ENCODE assay signal across 10 cellular contexts in genomic region chr1:212610575-212610967, GRCh38. TPM values are rescaled to one million over a fixed set of nuclear protein-coding genes. Genes with fewer than 3 reads are reported as not detected.
A peak's percentile ranks its signal among the peaks of the same experiment; 100 is the strongest.
DNase-seq lines count a peak whose midpoint lies in the region; ATAC-seq and TF ChIP-seq lines count a peak whose summit lies in the region.
"Had no signal": no experiment of that assay in that cellular context is flagged by ENCODE, and none has a peak within 500 bp of the region (broad histone marks: within the 10 kb centered on the region; RNA-seq: fewer than 3 reads in every experiment).

No MANE protein-coding gene starts in this region.

- H3K9ac ChIP-seq in adipocyte (ENCODE audit: low read length): peak overlapping the region; percentile 86

- H3K27me3 ChIP-seq in GM23338 (ENCODE audit: insufficient read depth) (peaks cover 42% of the 10 kb centered on the region), adipocyte (replicated peaks; ENCODE audit: control insufficient read depth, insufficient read depth, low read length) (peaks cover 12% of the 10 kb centered on the region), lower lobe of right lung (ENCODE audit: low read depth) (peaks cover 8% of the 10 kb centered on the region)

- intact Hi-C loops in lower lobe of right lung (cut with DNase I): no loop called here

- H2AFZ ChIP-seq in GM23338: no peak overlapping the region

- H3K4me3 Mint-ChIP-seq in GM23338: peak overlapping the region; percentile 93

- peaks cover 55% of the 10 kb centered on the region for H3K79me2 ChIP-seq in GM23338 (replicated peaks; ENCODE audit: insufficient read depth)

- H3K4me2 ChIP-seq in GM23338: peak overlapping the region; percentile 92

- peaks cover 7% of the 10 kb centered on the region; the same call in 1 of the 2 replicates for H3K36me3 ChIP-seq in GM23338 (ENCODE audit: insufficient read depth)
- H3K36me3 ChIP-seq in adipocyte (ENCODE audit: control insufficient read depth, insufficient read depth, low read length, severe bottlenecking): peaks cover 7% of the 10 kb centered on the region
- peaks cover 7% of the 10 kb centered on the region for H3K36me3 ChIP-seq in lower lobe of right lung

- POLR2A ChIA-PET in AG04449 (lab: Yijun Ruan, JAX): no interaction called here

- no peaks in the 10 kb centered on the region for H3K9me3 Mint-ChIP-seq in GM23338

- H3K4me3 ChIP-seq in AG04449 (ENCODE audit: low read depth, low read length) (peak overlapping the region; percentile 82), GM23338 (peak overlapping the region; percentile 86), adipocyte (ENCODE audit: low read length) (peak overlapping the region; percentile 84), lower lobe of right lung (peak overlapping the region; percentile 71)

- H3K9me2 ChIP-seq in GM23338 (ENCODE audit: insufficient read depth): no peaks in the 10 kb centered on the region

- H4K20me1 ChIP-seq in GM23338 (replicated peaks; ENCODE audit: insufficient read depth): peaks cover 18% of the 10 kb centered on the region

- peaks cover 40% of the 10 kb centered on the region for H3K27me3 Mint-ChIP-seq in GM23338 (ENCODE audit: insufficient read depth, low read depth, poor library complexity)

- TF ChIP-seq CTCF in AG04449 (IDR thresholded peaks at IDR 0.05; ENCODE audit: insufficient read depth, low read length, missing control alignments) (no peak), GM23338 (conservative IDR thresholded peaks at IDR 0.05; ENCODE audit: low read depth in 2 of 2) (no peak), lower lobe of right lung (IDR thresholded peaks at IDR 0.05) (no peak)

- H3K4me1 Mint-ChIP-seq in GM23338: peaks cover 68% of the 10 kb centered on the region

- ATAC-seq in GM23338 (no peak), lower lobe of right lung (no peak)

- H3K27ac Mint-ChIP-seq in GM23338: no peak overlapping the region

- no peak for DNase-seq in AG04449 (ENCODE audit: low read depth, low spot score)
- no peak for DNase-seq in GM23338 (ENCODE audit: low spot score)
- no peak for DNase-seq in adipocyte (ENCODE audit: low read depth)
- no peak for DNase-seq in lower lobe of right lung
- DNase-seq in cerebellum (ENCODE audit: low spot score): no peak
- DNase-seq in ACHN: no peak
- no peak for DNase-seq in stimulated activated CD4-positive, alpha-beta T cell treated with anti-CD3 and anti-CD28 coated beads, Interleukin-4, amount 100 ng/mL, for 4 hours
- no peak for DNase-seq in amniotic stem cell (lab: John Stamatoyannopoulos, UW)
- DNase-seq: GDM1 had no signal

- H3K27ac ChIP-seq in GM23338 (ENCODE audit: low read depth) (no peak overlapping the region), lower lobe of right lung (no peak overlapping the region)

- H3K9me3 ChIP-seq in adipocyte (ENCODE audit: control insufficient read depth, low read length) (no peaks in the 10 kb centered on the region), lower lobe of right lung (no peaks in the 10 kb centered on the region)
- H3K9me3 ChIP-seq: SJSA1 had no signal

- CTCF ChIA-PET in AG04449 (lab: Yijun Ruan, JAX): interaction anchor here (0.8 to 1.3 kb wide), 5 partner anchors 12 to 135 kb away, joined by 3 to 4 read pairs (median 3); no protein-coding TSS in a partner anchor

- in situ Hi-C loops in ACHN (cut with HindIII; ENCODE audit: low pct_ligation_motif_present, low pct_unique_long_range_greater_than_20kb, low sequenced_read_pairs): no loop called here

- peaks cover 61% of the 10 kb centered on the region for H3K4me1 ChIP-seq in GM23338 (ENCODE audit: insufficient read depth)
- peaks cover 72% of the 10 kb centered on the region for H3K4me1 ChIP-seq in adipocyte (ENCODE audit: control insufficient read depth, insufficient read depth, low read length)
- peaks cover 35% of the 10 kb centered on the region for H3K4me1 ChIP-seq in lower lobe of right lung

- peaks cover 18% of the 10 kb centered on the region for H3K36me3 Mint-ChIP-seq in GM23338 (ENCODE audit: low read depth)

- H3F3A ChIP-seq in GM23338 (replicated peaks; ENCODE audit: low read depth): no peaks in the 10 kb centered on the region; the same call in 1 of the 2 replicates

TF ChIP-seq in GM23338, 12 proteins besides CTCF, POLR2A, EP300 and RAD21 (continues in another document):
- TF ChIP-seq CREB1 (CRISPR knock-in tag; IDR thresholded peaks at IDR 0.05; ENCODE audit: low read depth) (no peak), EZH2phosphoT487 (IDR thresholded peaks at IDR 0.05; ENCODE audit: unreplicated experiment) (no peak), NANOG (IDR thresholded peaks at IDR 0.05; ENCODE audit: borderline replicate concordance) (no peak), EZH2 (IDR thresholded peaks at IDR 0.05; ENCODE audit: low read depth, unreplicated experiment) (no peak), ZNF114 (CRISPR knock-in tag; IDR thresholded peaks at IDR 0.05) (no peak)
- TF ChIP-seq, protein P1, sequence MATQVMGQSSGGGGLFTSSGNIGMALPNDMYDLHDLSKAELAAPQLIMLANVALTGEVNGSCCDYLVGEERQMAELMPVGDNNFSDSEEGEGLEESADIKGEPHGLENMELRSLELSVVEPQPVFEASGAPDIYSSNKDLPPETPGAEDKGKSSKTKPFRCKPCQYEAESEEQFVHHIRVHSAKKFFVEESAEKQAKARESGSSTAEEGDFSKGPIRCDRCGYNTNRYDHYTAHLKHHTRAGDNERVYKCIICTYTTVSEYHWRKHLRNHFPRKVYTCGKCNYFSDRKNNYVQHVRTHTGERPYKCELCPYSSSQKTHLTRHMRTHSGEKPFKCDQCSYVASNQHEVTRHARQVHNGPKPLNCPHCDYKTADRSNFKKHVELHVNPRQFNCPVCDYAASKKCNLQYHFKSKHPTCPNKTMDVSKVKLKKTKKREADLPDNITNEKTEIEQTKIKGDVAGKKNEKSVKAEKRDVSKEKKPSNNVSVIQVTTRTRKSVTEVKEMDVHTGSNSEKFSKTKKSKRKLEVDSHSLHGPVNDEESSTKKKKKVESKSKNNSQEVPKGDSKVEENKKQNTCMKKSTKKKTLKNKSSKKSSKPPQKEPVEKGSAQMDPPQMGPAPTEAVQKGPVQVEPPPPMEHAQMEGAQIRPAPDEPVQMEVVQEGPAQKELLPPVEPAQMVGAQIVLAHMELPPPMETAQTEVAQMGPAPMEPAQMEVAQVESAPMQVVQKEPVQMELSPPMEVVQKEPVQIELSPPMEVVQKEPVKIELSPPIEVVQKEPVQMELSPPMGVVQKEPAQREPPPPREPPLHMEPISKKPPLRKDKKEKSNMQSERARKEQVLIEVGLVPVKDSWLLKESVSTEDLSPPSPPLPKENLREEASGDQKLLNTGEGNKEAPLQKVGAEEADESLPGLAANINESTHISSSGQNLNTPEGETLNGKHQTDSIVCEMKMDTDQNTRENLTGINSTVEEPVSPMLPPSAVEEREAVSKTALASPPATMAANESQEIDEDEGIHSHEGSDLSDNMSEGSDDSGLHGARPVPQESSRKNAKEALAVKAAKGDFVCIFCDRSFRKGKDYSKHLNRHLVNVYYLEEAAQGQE (IDR thresholded peaks at IDR 0.05; ENCODE audit: unreplicated experiment): no peak

RNA-seq across cellular contexts. Expression of gene ATF3, which starts 2.0 kb away (rescaled TPM):
- 17.2 and 19.3 TPM in 2 replicates for total RNA-seq in GM23338 (2014; rRNA removed; shearing (Covaris generic))
- 12.6 and 16.2 TPM in 2 replicates for polyA plus RNA-seq in GM23338 (2016; fragmentation: Nextera tagmentation; extraction: Ambion mirVana)
- 25.8 TPM for total RNA-seq in lower lobe of right lung
- 1.5 TPM for total RNA-seq in cerebellum
